ENCODE assay signal across 1 cellular context in the genomic region with DNA sequence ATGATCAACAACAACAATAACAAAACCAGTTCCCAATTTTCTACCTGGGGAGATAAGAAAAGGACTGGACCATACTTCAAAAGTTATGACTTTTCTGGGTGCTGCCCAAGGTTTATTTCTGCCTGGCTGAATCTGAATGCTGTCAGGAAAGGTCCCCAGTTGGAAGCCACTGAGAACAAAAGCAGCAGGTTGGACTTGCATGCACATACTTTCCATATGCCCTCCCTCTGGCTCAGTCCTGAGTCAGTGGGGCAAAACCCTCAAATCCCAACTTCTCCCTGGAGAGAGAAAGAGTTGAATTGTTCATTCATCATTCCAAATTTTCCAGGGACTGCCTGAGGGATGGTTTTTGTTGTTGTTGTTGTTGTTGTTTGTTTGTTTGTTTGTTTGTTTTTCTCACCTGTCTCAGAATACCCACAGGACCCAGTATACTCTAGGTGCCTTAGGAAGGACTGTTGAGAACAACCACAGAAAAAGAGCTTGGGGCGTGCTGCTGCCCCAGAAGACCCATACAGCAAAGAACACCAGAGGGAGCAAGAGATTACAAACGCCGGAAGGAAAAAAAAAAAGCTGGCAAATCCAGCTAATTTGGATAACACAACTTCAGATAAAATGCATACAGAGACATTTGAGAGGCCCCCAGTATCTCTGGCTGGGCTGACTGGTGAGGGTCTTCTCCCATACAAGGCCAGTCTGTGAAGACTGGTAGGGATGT.
TF ChIP-seq lines count a peak whose summit lies in the region.

No MANE protein-coding gene starts in this region.

TF ChIP-seq in GM23338, 12 proteins besides CTCF, POLR2A, EP300 and RAD21 (continued from another document):
- TF ChIP-seq, protein P1, sequence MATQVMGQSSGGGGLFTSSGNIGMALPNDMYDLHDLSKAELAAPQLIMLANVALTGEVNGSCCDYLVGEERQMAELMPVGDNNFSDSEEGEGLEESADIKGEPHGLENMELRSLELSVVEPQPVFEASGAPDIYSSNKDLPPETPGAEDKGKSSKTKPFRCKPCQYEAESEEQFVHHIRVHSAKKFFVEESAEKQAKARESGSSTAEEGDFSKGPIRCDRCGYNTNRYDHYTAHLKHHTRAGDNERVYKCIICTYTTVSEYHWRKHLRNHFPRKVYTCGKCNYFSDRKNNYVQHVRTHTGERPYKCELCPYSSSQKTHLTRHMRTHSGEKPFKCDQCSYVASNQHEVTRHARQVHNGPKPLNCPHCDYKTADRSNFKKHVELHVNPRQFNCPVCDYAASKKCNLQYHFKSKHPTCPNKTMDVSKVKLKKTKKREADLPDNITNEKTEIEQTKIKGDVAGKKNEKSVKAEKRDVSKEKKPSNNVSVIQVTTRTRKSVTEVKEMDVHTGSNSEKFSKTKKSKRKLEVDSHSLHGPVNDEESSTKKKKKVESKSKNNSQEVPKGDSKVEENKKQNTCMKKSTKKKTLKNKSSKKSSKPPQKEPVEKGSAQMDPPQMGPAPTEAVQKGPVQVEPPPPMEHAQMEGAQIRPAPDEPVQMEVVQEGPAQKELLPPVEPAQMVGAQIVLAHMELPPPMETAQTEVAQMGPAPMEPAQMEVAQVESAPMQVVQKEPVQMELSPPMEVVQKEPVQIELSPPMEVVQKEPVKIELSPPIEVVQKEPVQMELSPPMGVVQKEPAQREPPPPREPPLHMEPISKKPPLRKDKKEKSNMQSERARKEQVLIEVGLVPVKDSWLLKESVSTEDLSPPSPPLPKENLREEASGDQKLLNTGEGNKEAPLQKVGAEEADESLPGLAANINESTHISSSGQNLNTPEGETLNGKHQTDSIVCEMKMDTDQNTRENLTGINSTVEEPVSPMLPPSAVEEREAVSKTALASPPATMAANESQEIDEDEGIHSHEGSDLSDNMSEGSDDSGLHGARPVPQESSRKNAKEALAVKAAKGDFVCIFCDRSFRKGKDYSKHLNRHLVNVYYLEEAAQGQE (IDR thresholded peaks at IDR 0.05; ENCODE audit: unreplicated experiment) = no peak
- TF ChIP-seq CREB1 (CRISPR knock-in tag; IDR thresholded peaks at IDR 0.05; ENCODE audit: low read depth) (no peak), EZH2phosphoT487 (IDR thresholded peaks at IDR 0.05; ENCODE audit: unreplicated experiment) (no peak), STAT1 (IDR thresholded peaks at IDR 0.05; ENCODE audit: unreplicated experiment) (no peak)
